Comparison of ENCODE assay signal across 16 cellular contexts in genomic region chr16:87431926-87432325, GRCh38. TPM values are rescaled to one million over a fixed set of nuclear protein-coding genes. Genes with fewer than 3 reads are reported as not detected.
DNase-seq lines count a peak whose midpoint lies in the region; ATAC-seq and TF ChIP-seq lines count a peak whose summit lies in the region.
"Had no signal": no experiment of that assay in that cellular context is flagged by ENCODE, and none has a peak within 500 bp of the region (broad histone marks: within the 10 kb centered on the region; RNA-seq: fewer than 3 reads in every experiment).

No MANE protein-coding gene starts in this region.

- no peak overlapping the region for H2AFZ ChIP-seq in osteoblast (ENCODE audit: low read length)

- no peak for TF ChIP-seq POLR2A in esophagus squamous epithelium (IDR thresholded peaks at IDR 0.05)

- peaks cover 24% of the 10 kb centered on the region for H3K4me1 Mint-ChIP-seq in activated T-cell treated with anti-CD3 and anti-CD28 coated beads, Interleukin-2, amount 50 U/mL, for 24 hours (ENCODE audit: low read depth)

- H3K36me3 ChIP-seq in esophagus squamous epithelium: peaks cover 0 to 57% (median 0%) of the 10 kb centered on the region in 3 donors
- peaks cover 9% of the 10 kb centered on the region for H3K36me3 ChIP-seq in osteoblast (ENCODE audit: insufficient read depth, low read length)

- intact Hi-C loops in esophagus squamous epithelium (cut with DNase I): no loop called here

- H3K9me3 Mint-ChIP-seq in activated T-cell treated with anti-CD3 and anti-CD28 coated beads, Interleukin-2, amount 50 U/mL, for 24 hours: no peaks in the 10 kb centered on the region
- H3K9me3 Mint-ChIP-seq: endodermal cell had no signal

- H3K9me3 ChIP-seq in esophagus squamous epithelium (no peaks in the 10 kb centered on the region), osteoblast (ENCODE audit: low read depth, low read length) (no peaks in the 10 kb centered on the region)
- H3K9me3 ChIP-seq: neutrophil had no signal

- no peak overlapping the region for H3K27ac Mint-ChIP-seq in activated T-cell treated with anti-CD3 and anti-CD28 coated beads, Interleukin-2, amount 50 U/mL, for 24 hours
- H3K27ac Mint-ChIP-seq: endodermal cell had no signal

- H3K27ac ChIP-seq in esophagus squamous epithelium (peak overlapping the region; percentile 38 to 59 (median 46)), osteoblast (ENCODE audit: low read depth, low read length) (peak overlapping the region; percentile 20)
- H3K27ac ChIP-seq: neutrophil had no signal

- 13 to 71% methylated on average over 2 to 7 of the region's 7 CpGs for WGBS in esophagus squamous epithelium, 2 donors

- H3K27me3 ChIP-seq in esophagus squamous epithelium (no peaks in the 10 kb centered on the region), osteoblast (ENCODE audit: insufficient read depth, low read length) (no peaks in the 10 kb centered on the region)

- TF ChIP-seq CTCF in esophagus squamous epithelium (IDR thresholded peaks at IDR 0.05) (no peak), osteoblast (IDR thresholded peaks at IDR 0.05; ENCODE audit: extremely low read depth, low read depth, low read length) (no peak)

- H3K79me2 ChIP-seq in osteoblast (ENCODE audit: insufficient read depth, low read length): peaks cover 53% of the 10 kb centered on the region

- H3K4me2 ChIP-seq in osteoblast (ENCODE audit: insufficient read depth, low read length): no peak overlapping the region

- H3K4me3 ChIP-seq in esophagus squamous epithelium (no peak overlapping the region), osteoblast (ENCODE audit: insufficient read depth, low read length) (no peak overlapping the region)

- no peaks in the 10 kb centered on the region for H3K27me3 Mint-ChIP-seq in activated T-cell treated with anti-CD3 and anti-CD28 coated beads, Interleukin-2, amount 50 U/mL, for 24 hours

- peaks cover 49% of the 10 kb centered on the region for H4K20me1 ChIP-seq in osteoblast (ENCODE audit: insufficient read depth, low read length)

- peaks cover 49% of the 10 kb centered on the region for H3K36me3 Mint-ChIP-seq in activated T-cell treated with anti-CD3 and anti-CD28 coated beads, Interleukin-2, amount 50 U/mL, for 24 hours (ENCODE audit: low read depth)

- no peak for ATAC-seq in HG03378 (IDR thresholded peaks at IDR 0.05; ENCODE audit: unreplicated experiment)

- H3K4me1 ChIP-seq in esophagus squamous epithelium: peaks cover 3 to 65% (median 31%) of the 10 kb centered on the region in 3 donors
- peaks cover 27% of the 10 kb centered on the region for H3K4me1 ChIP-seq in osteoblast (ENCODE audit: insufficient read depth, low read length)

- DNase-seq in EH (ENCODE audit: low read depth): peak; percentile 84
- DNase-seq in NCI-H524 treated with DMSO at 0.1 percent for 48 hours (lab: John Stamatoyannopoulos, UW): peak; percentile 48
- no peak for DNase-seq in esophagus squamous epithelium (lab: John Stamatoyannopoulos, UW)
- DNase-seq in osteoblast (ENCODE audit: insufficient read length, low spot score, missing footprints): peak; percentile 97
- DNase-seq in stimulated activated naive CD4-positive, alpha-beta T cell treated with Interleukin-2 at 50 U/mL for 16 hours (lab: John Stamatoyannopoulos, UW): no peak
- DNase-seq in NCI-H82 (lab: John Stamatoyannopoulos, UW): no peak
- DNase-seq in activated T-cell treated with anti-CD3 and anti-CD28 coated beads, Interleukin-2, amount 50 U/mL, for 24 hours: no peak
- DNase-seq: activated CD4-positive, alpha-beta T cell treated with anti-CD3 and anti-CD28 coated beads for 48 hours; activated gamma-delta T cell treated with Interleukin-2 at 50 U/mL for 16 hours; endodermal cell; KG1; kidney glomerular epithelial cell; NCI-H2227 treated with DMSO at 0.1 percent for 48 hours; stimulated activated CD4-positive, alpha-beta T cell treated with anti-CD3 and anti-CD28 coated beads, Interleukin-1b, Interleukin-23, amount 100 ng/mL, for 48 hours had no signal

- H3K4me3 Mint-ChIP-seq in activated T-cell treated with anti-CD3 and anti-CD28 coated beads, Interleukin-2, amount 50 U/mL, for 24 hours: no peak overlapping the region
- H3K4me3 Mint-ChIP-seq: endodermal cell had no signal

RNA-seq across cellular contexts. Expression of gene MAP1LC3B, which starts 39.8 kb away (rescaled TPM):
- total RNA-seq in esophagus squamous epithelium: 10 to 100 TPM; 14.2 to 38.0 (median 24.4) TPM
- 44.5 and 62.5 TPM in 2 replicates for total RNA-seq in osteoblast

RNA-seq across cellular contexts. Expression of gene FBXO31, which starts 48.4 kb away (rescaled TPM):
- total RNA-seq in esophagus squamous epithelium (10 to 100 TPM; 18.3 to 43.7 (median 21.2) TPM), osteoblast (31.2 and 33.3 TPM in 2 replicates)

Comparison
In these comparisons a context has a peak if more than half of its experiments do, and no peak if none do; other contexts are left out.
1. DNase-seq: peak in EH (single experiment), NCI-H524 treated with DMSO at 0.1 percent for 48 hours (single experiment) and osteoblast (single experiment); none in esophagus squamous epithelium (single experiment), stimulated activated naive CD4-positive, alpha-beta T cell treated with Interleukin-2 at 50 U/mL for 16 hours (single experiment), NCI-H82 (single experiment) and activated T-cell treated with anti-CD3 and anti-CD28 coated beads, Interleukin-2, amount 50 U/mL, for 24 hours (single experiment).